In the genomic region with DNA sequence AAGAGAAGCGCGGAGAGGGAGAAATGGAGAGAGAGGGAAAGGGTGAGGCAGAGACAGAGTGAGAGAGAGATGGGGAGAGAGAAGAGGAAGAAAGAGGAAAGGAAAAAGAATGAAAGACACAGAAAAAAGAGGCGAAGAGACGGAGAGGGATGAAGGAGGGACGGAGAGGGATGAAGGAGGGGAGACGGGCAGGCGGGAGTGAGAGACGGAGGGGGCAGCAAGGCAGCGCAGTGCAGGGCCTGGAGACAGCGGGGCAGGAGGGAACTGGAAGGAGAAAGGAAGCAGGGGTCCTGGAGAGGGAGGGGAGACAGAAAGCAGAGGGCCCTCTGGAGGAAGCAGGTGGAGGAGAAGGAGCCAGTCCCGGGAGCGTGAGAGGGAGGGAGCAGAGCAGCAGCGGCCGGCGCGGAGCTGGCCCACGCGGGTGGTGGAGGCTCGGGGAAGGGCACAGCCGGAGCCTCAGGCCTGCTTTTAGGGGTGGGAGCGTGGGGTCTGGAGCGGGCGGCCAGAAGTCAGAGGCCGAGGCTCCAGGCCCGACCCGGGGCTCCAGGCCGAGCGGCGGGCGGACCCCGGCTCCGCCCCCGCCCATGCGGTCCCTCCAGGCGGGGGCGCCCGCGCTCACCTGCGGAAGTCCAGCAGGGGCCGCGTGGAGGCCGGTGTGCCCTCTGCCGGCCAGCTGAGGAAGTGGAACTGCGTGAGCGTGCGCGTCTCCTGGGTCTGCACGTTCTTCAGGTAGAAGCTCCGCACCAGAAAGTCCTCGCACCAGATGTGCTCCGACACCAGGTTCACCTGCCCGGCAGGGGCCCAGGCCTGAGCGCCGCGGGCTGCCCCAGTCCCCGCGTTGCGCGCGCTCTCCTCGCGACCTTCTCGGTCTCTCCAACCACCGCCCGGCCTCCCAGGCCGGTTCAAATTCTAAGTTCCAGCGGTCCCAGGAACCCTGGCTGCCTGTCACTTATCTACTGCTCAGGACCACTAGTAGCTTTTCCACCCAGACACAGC, we compare ENCODE assay signal across 8 cellular contexts. TPM values are rescaled to one million over a fixed set of nuclear protein-coding genes. Genes with fewer than 3 reads are reported as not detected.
DNase-seq lines count a peak whose midpoint lies in the region; ATAC-seq and TF ChIP-seq lines count a peak whose summit lies in the region.

No MANE protein-coding gene starts in this region.

- H3K36me3 ChIP-seq in BLaER1 (no peaks in the 10 kb centered on the region), endocrine pancreas (ENCODE audit: control insufficient read depth, insufficient read depth, low read length) (peaks cover 3% of the 10 kb centered on the region)

- H3K4me1 ChIP-seq in BLaER1 (peaks cover 24% of the 10 kb centered on the region), endocrine pancreas (ENCODE audit: control insufficient read depth, insufficient read depth, low read length) (no peaks in the 10 kb centered on the region)

- H3K27me3 ChIP-seq in BLaER1 (peaks cover 9% of the 10 kb centered on the region), endocrine pancreas (ENCODE audit: control insufficient read depth, insufficient read depth, low read length) (no peaks in the 10 kb centered on the region)

- peaks cover 9% of the 10 kb centered on the region for H3K4me1 Mint-ChIP-seq in mesothelial cell of epicardium

- DNase-seq in NCI-H82 treated with DMSO at 0.1 percent for 48 hours (lab: John Stamatoyannopoulos, UW; ENCODE audit: unreplicated experiment): peak; percentile 51
- peak; percentile 95 for DNase-seq in activated CD8-positive, alpha-beta memory T cell treated with anti-CD3 and anti-CD28 coated beads for 24 hours
- DNase-seq in mesothelial cell of epicardium (ENCODE audit: low spot score in 2 of 2, unreplicated experiment in 2 of 2): peak; percentile 81 to 94
- DNase-seq in stimulated activated CD8-positive, alpha-beta memory T cell treated with anti-CD3 and anti-CD28 coated beads, Interleukin-15, amount 100 ng/mL, for 48 hours (ENCODE audit: low read depth in 2 of 2): peak; percentile 76 to 81

- ATAC-seq in GM19043 (IDR thresholded peaks at IDR 0.05; ENCODE audit: low read depth, unreplicated experiment) (peak; percentile 83), HG03342 (IDR thresholded peaks at IDR 0.05; ENCODE audit: unreplicated experiment) (peak; percentile 88)

- H3K27ac ChIP-seq in BLaER1: peak overlapping the region; percentile 90

- H3K9me3 ChIP-seq in BLaER1: no peaks in the 10 kb centered on the region
- no peaks in the 10 kb centered on the region for H3K9me3 ChIP-seq in endocrine pancreas (ENCODE audit: control insufficient read depth, low read length)

- H3K27me3 Mint-ChIP-seq in mesothelial cell of epicardium (ENCODE audit: low read depth): peaks cover 32% of the 10 kb centered on the region

- no peaks in the 10 kb centered on the region for H3K36me3 Mint-ChIP-seq in mesothelial cell of epicardium

- H3K9me3 Mint-ChIP-seq in mesothelial cell of epicardium: no peaks in the 10 kb centered on the region

- H3K4me3 Mint-ChIP-seq in mesothelial cell of epicardium: peak overlapping the region; percentile 72

- peak overlapping the region; percentile 68 for H3K27ac Mint-ChIP-seq in mesothelial cell of epicardium

- H3K9ac ChIP-seq in BLaER1 (peak overlapping the region; percentile 91), endocrine pancreas (ENCODE audit: control insufficient read depth, insufficient read depth, low read length) (peak overlapping the region; percentile 47)

- H4K20me1 ChIP-seq in BLaER1: no peaks in the 10 kb centered on the region

- TF ChIP-seq CTCF in mesothelial cell of epicardium (IDR thresholded peaks at IDR 0.05; ENCODE audit: unreplicated experiment): peak; percentile 97

- peak overlapping the region; percentile 96 for H3K4me2 ChIP-seq in BLaER1

- peak overlapping the region; percentile 71 for H3K4me3 ChIP-seq in BLaER1
- H3K4me3 ChIP-seq in endocrine pancreas (ENCODE audit: control insufficient read depth, insufficient read depth, low read length): no peak overlapping the region

RNA-seq across cellular contexts. Expression of a gene that starts 14.5 kb away (rescaled TPM):
- total RNA-seq in mesothelial cell of epicardium: 0.33 to 0.50 TPM (median 0.38 TPM) in 3 replicates

RNA-seq across cellular contexts. Expression of a gene that starts 15.5 kb away (rescaled TPM):
- total RNA-seq in mesothelial cell of epicardium: 39.7 to 47.8 TPM (median 43.4 TPM) in 3 replicates

RNA-seq across cellular contexts. Expression of a gene that starts 37.9 kb away (rescaled TPM):
- total RNA-seq in mesothelial cell of epicardium: not detected in 3 replicates

RNA-seq across cellular contexts. Expression of a gene that starts 40.9 kb away (rescaled TPM):
- 0.47 to 1.1 TPM (median 0.63 TPM) in 3 replicates for total RNA-seq in mesothelial cell of epicardium

RNA-seq across cellular contexts. Expression of a gene that starts 41.6 kb away (rescaled TPM):
- not detected in 3 replicates for total RNA-seq in mesothelial cell of epicardium
